ENCODE assay signal across 8 cellular contexts in genomic region chr6:33018904-33019303, GRCh38. TPM values are rescaled to one million over a fixed set of nuclear protein-coding genes. Genes with fewer than 3 reads are reported as not detected.
A peak's percentile ranks its signal among the peaks of the same experiment; 100 is the strongest.
DNase-seq lines count a peak whose midpoint lies in the region; ATAC-seq and TF ChIP-seq lines count a peak whose summit lies in the region.

No MANE protein-coding gene starts in this region.

- no peak overlapping the region for H3K27ac ChIP-seq in mammary epithelial cell (ENCODE audit: insufficient read depth, low read depth, low read length)
- peak overlapping the region; percentile 76 to 97 (median 88) for H3K27ac ChIP-seq in heart left ventricle
- peak overlapping the region; percentile 79 for H3K27ac ChIP-seq in skeletal muscle tissue (ENCODE audit: low read depth, low read length)

- H3K27ac Mint-ChIP-seq in IgD-negative memory B cell (peak overlapping the region; percentile 92 to 99 (median 97)), endothelial cell (ENCODE audit: unreplicated experiment) (no peak overlapping the region)

- H3K4me3 ChIP-seq in mammary epithelial cell (replicated peaks in 1 of 3; ENCODE audit: insufficient read depth in 1 of 3, low read depth in 2 of 3, low read length in 3 of 3) (no peak overlapping the region), heart left ventricle (peak overlapping the region in 9 of 12 donors; percentile 19 to 42 (median 29)), skeletal muscle tissue (ENCODE audit: low read length in 3 of 3) (peak overlapping the region; percentile 44 to 61 (median 44))

- H2AFZ ChIP-seq in mammary epithelial cell (ENCODE audit: low read depth, low read length) = no peak overlapping the region

- H3K9me3 Mint-ChIP-seq in IgD-negative memory B cell (no peaks in the 10 kb centered on the region), endothelial cell (ENCODE audit: unreplicated experiment) (no peaks in the 10 kb centered on the region)

- peak; percentile 63 to 94 (median 88) for ATAC-seq in heart left ventricle

- H3K36me3 Mint-ChIP-seq in IgD-negative memory B cell = no peaks in the 10 kb centered on the region
- no peaks in the 10 kb centered on the region for H3K36me3 Mint-ChIP-seq in endothelial cell (ENCODE audit: low read depth, unreplicated experiment)

- no peak for TF ChIP-seq POLR2A in heart left ventricle (IDR thresholded peaks at IDR 0.05)

- H3K36me3 ChIP-seq in mammary epithelial cell (ENCODE audit: insufficient read depth, low read length) (no peaks in the 10 kb centered on the region), heart left ventricle (no peaks in the 10 kb centered on the region), skeletal muscle tissue (ENCODE audit: control insufficient read depth in 3 of 3, insufficient read depth in 3 of 3, low read length in 3 of 3) (no peaks in the 10 kb centered on the region)

- no TSS peak for BruUV-seq in mammary epithelial cell (replicated peaks; lab: Mats Ljungman, UMichigan)

- H3K27me3 ChIP-seq in mammary epithelial cell (ENCODE audit: insufficient read depth, low read length) (peaks cover 10% of the 10 kb centered on the region), heart left ventricle (peaks cover 0 to 7% (median 0%) of the 10 kb centered on the region in 9 donors), skeletal muscle tissue (ENCODE audit: control insufficient read depth in 3 of 3, insufficient read depth in 3 of 3, low read length in 3 of 3) (peaks cover 0 to 5% (median 3%) of the 10 kb centered on the region in 3 donors)

- in situ Hi-C loops in T47D (cut with HindIII; ENCODE audit: low pct_unique_long_range_greater_than_20kb, low sequenced_read_pairs) (no loop called here), mammary epithelial cell (cut with MboI; ENCODE audit: low sequenced_read_pairs in 2 of 2) (loop anchor here (5.0 to 25.0 kb wide), 4 partner anchors 66 to 228 kb away; no protein-coding TSS in a partner anchor)

- H3K4me1 Mint-ChIP-seq in IgD-negative memory B cell (peaks cover 37 to 56% (median 44%) of the 10 kb centered on the region in 3 donors), endothelial cell (ENCODE audit: unreplicated experiment) (peaks cover 24% of the 10 kb centered on the region)

- WGBS in mammary epithelial cell (ENCODE audit: low coverage, missing lambda C conversion rate) = 77% methylated on average over 6 of the region's 6 CpGs
- 7 to 19% (median 17%) methylated on average over 6 of the region's 6 CpGs for WGBS in heart left ventricle, 4 donors

- CTCF ChIA-PET in mammary epithelial cell (lab: Charles Lee; ENCODE audit: low non-redundant PET) = no interaction called here

- no peak overlapping the region for H3K4me2 ChIP-seq in mammary epithelial cell (ENCODE audit: insufficient read depth, low read depth, low read length)

- no peak for TF ChIP-seq CTCF in mammary epithelial cell (conservative IDR thresholded peaks at IDR 0.05 in 1 of 2, IDR thresholded peaks at IDR 0.05 in 1 of 2; ENCODE audit: extremely low read depth in 1 of 2, insufficient read depth in 1 of 2, low read depth in 1 of 2, low read length in 2 of 2)
- TF ChIP-seq CTCF in heart left ventricle (IDR thresholded peaks at IDR 0.05) = no peak
- no peak for TF ChIP-seq CTCF in endothelial cell (IDR thresholded peaks at IDR 0.05; ENCODE audit: unreplicated experiment)

- no peak overlapping the region for H3K9ac ChIP-seq in mammary epithelial cell (ENCODE audit: insufficient read depth, low read length)
- peak overlapping the region in 1 of 3 donors; percentile 27 for H3K9ac ChIP-seq in skeletal muscle tissue (ENCODE audit: low read depth in 1 of 3, low read length in 3 of 3)

- no peaks in the 10 kb centered on the region for H3K79me2 ChIP-seq in mammary epithelial cell (ENCODE audit: insufficient read depth, low read length)

- dilution Hi-C loops in mammary epithelial cell (cut with HindIII; ENCODE audit: low sequenced_read_pairs) = no loop called here

- intact Hi-C loops in mammary epithelial cell (cut with micrococcal nuclease) (no loop called here), heart left ventricle (cut with DNase I) (loop anchor here in 6 of 10 donors (1.0 to 10.0 kb wide), 7 partner anchors 10 to 228 kb away; partner anchors contain the start of gene HLA-DPA1 (in 1 of the 6))

- H3K9me3 ChIP-seq in mammary epithelial cell (replicated peaks; ENCODE audit: insufficient read depth, low read length) (no peaks in the 10 kb centered on the region), heart left ventricle (no peaks in the 10 kb centered on the region), skeletal muscle tissue (ENCODE audit: control insufficient read depth in 3 of 3, low read length in 3 of 3) (no peaks in the 10 kb centered on the region)

- H3K27me3 Mint-ChIP-seq in IgD-negative memory B cell = no peaks in the 10 kb centered on the region
- H3K27me3 Mint-ChIP-seq in endothelial cell (ENCODE audit: unreplicated experiment) = no peaks in the 10 kb centered on the region

- H3K4me3 Mint-ChIP-seq in IgD-negative memory B cell = peak overlapping the region; percentile 44 to 90 (median 74)
- no peak overlapping the region for H3K4me3 Mint-ChIP-seq in endothelial cell (ENCODE audit: unreplicated experiment)

- H3K4me1 ChIP-seq in mammary epithelial cell (ENCODE audit: insufficient read depth, low read length) = no peaks in the 10 kb centered on the region
- peaks cover 0 to 71% (median 30%) of the 10 kb centered on the region in 12 donors for H3K4me1 ChIP-seq in heart left ventricle
- peaks cover 12 to 19% (median 16%) of the 10 kb centered on the region in 3 donors for H3K4me1 ChIP-seq in skeletal muscle tissue (ENCODE audit: control insufficient read depth in 3 of 3, insufficient read depth in 3 of 3, low read length in 3 of 3)

- DNase-seq in T47D (ENCODE audit: low read depth in 1 of 2, low spot score in 1 of 2) (peak; percentile 49 to 53), mammary epithelial cell (no peak), heart left ventricle (peak in 4 of 5 donors; percentile 65 to 82 (median 73)), NCI-H1092 (lab: John Stamatoyannopoulos, UW) (no peak), endothelial cell (ENCODE audit: low spot score) (no peak)
- peak; percentile 20 for DNase-seq in activated effector memory CD4-positive, alpha-beta T cell treated with Interleukin-2 at 50 U/mL for 16 hours

- no peaks in the 10 kb centered on the region for H4K20me1 ChIP-seq in mammary epithelial cell (ENCODE audit: insufficient read depth, low read length)

RNA-seq across cellular contexts. Expression of gene HLA-DOA, which starts 9.5 kb away (rescaled TPM):
- total RNA-seq in mammary epithelial cell (under 1 TPM in 1 of 2 donors, not detected in 1; 0.33 TPM), heart left ventricle (10 to 100 TPM in 2 of 9 donors, 1 to 10 TPM in 4, under 1 TPM in 3; 0.44 to 32.4 (median 1.5) TPM), skeletal muscle tissue (1.0 TPM), endothelial cell (ENCODE audit: unreplicated experiment) (7.3 TPM)
- polyA plus RNA-seq in mammary epithelial cell (0.18 TPM), IgD-negative memory B cell (363 TPM), heart left ventricle (1 to 10 TPM in 1 of 2 donors, under 1 TPM in 1; 0.78 to 1.2 TPM)
- not detected for polyA minus RNA-seq in mammary epithelial cell

RNA-seq across cellular contexts. Expression of gene BRD2, which starts 50.5 kb away (rescaled TPM):
- 100 to 1,000 TPM; 114 to 245 TPM for total RNA-seq in mammary epithelial cell
- polyA plus RNA-seq in mammary epithelial cell = 122 TPM
- 102 TPM for polyA minus RNA-seq in mammary epithelial cell
- polyA plus RNA-seq in IgD-negative memory B cell = 110 TPM
- total RNA-seq in heart left ventricle = 100 to 1,000 TPM in 2 of 9 donors, 10 to 100 TPM in 7; 56.8 to 107 (median 73.5) TPM
- 10 to 100 TPM; 61.9 to 67.8 TPM for polyA plus RNA-seq in heart left ventricle
- 36.5 TPM for total RNA-seq in skeletal muscle tissue
- 186 TPM for total RNA-seq in endothelial cell (ENCODE audit: unreplicated experiment)

RNA-seq across cellular contexts. Expression of gene HLA-DPA1, which starts 54.5 kb away (rescaled TPM):
- total RNA-seq in mammary epithelial cell (under 1 TPM in 1 of 2 donors, not detected in 1; 0.33 TPM), heart left ventricle (100 to 1,000 TPM in 2 of 9 donors, 10 to 100 TPM in 7; 18.6 to 438 (median 51.0) TPM), skeletal muscle tissue (14.6 TPM), endothelial cell (ENCODE audit: unreplicated experiment) (8.5 TPM)
- polyA plus RNA-seq in mammary epithelial cell (1.9 TPM), IgD-negative memory B cell (2,568 TPM), heart left ventricle (10 to 100 TPM; 18.2 to 23.5 TPM)
- not detected for polyA minus RNA-seq in mammary epithelial cell

RNA-seq across cellular contexts. Expression of gene HLA-DPB1, which starts 56.9 kb away (rescaled TPM):
- total RNA-seq in mammary epithelial cell = 1 to 10 TPM in 1 of 2 donors, not detected in 1; 9.2 TPM
- polyA plus RNA-seq in mammary epithelial cell = 10.7 TPM
- polyA minus RNA-seq in mammary epithelial cell = not detected
- polyA plus RNA-seq in IgD-negative memory B cell = 2,247 TPM
- 100 to 1,000 TPM in 2 of 9 donors, 10 to 100 TPM in 7; 16.6 to 346 (median 30.7) TPM for total RNA-seq in heart left ventricle
- 10 to 100 TPM; 25.0 to 30.1 TPM for polyA plus RNA-seq in heart left ventricle
- total RNA-seq in skeletal muscle tissue = 9.9 TPM
- 14.4 TPM for total RNA-seq in endothelial cell (ENCODE audit: unreplicated experiment)

Comparison
In these comparisons a context has a peak if more than half of its experiments do, and no peak if none do; other contexts are left out.
1. DNase-seq: peak in T47D (2 of 2), activated effector memory CD4-positive, alpha-beta T cell treated with Interleukin-2 at 50 U/mL for 16 hours (single experiment) and heart left ventricle (4 of 5); none in mammary epithelial cell (single experiment), NCI-H1092 (single experiment) and endothelial cell (single experiment).
2. H3K4me3 ChIP-seq: peak in heart left ventricle (9 of 12) and skeletal muscle tissue (3 of 3); none in mammary epithelial cell (0 of 3).